ENCODE assay signal across 25 cellular contexts in genomic region chr11:3669128-3669527, GRCh38. TPM values are rescaled to one million over a fixed set of nuclear protein-coding genes. Genes with fewer than 3 reads are reported as not detected.
"Had no signal": no experiment of that assay in that cellular context is flagged by ENCODE, and none has a peak within 500 bp of the region (broad histone marks: within the 10 kb centered on the region; RNA-seq: fewer than 3 reads in every experiment).

No MANE protein-coding gene starts in this region.

- FAIRE-seq: colon, keratinocyte had no signal

- H3K4me2 ChIP-seq: neural progenitor cell, smooth muscle cell had no signal

- H3K36me3 ChIP-seq: ovary had no signal

- ATAC-seq: sciatic nerve had no signal

- H3K27me3 ChIP-seq: neural progenitor cell, ovary had no signal

- H3K9me3 Mint-ChIP-seq: activated T-cell treated with anti-CD3 and anti-CD28 coated beads, Interleukin-2, amount 50 U/mL, for 72 hours; endodermal cell; mesothelial cell of epicardium; neural progenitor cell had no signal

- H2AFZ ChIP-seq: neural progenitor cell had no signal

- H3K4me3 Mint-ChIP-seq: activated naive CD8-positive, alpha-beta T cell; activated T-cell treated with anti-CD3 and anti-CD28 coated beads, Interleukin-2, amount 50 U/mL, for 72 hours; endodermal cell; mesothelial cell of epicardium; neural progenitor cell had no signal

- H3K27ac Mint-ChIP-seq: activated naive CD8-positive, alpha-beta T cell; activated T-cell treated with anti-CD3 and anti-CD28 coated beads, Interleukin-2, amount 50 U/mL, for 72 hours; endodermal cell; mesothelial cell of epicardium; neural progenitor cell had no signal

- H3K9ac ChIP-seq: neural progenitor cell had no signal

- H3K9me3 ChIP-seq: ovary, psoas muscle had no signal

- H3K27me3 Mint-ChIP-seq: activated naive CD8-positive, alpha-beta T cell had no signal

- H3K4me3 ChIP-seq: neural progenitor cell, ovary, psoas muscle, smooth muscle cell had no signal

- H3K4me1 ChIP-seq: neural progenitor cell, psoas muscle had no signal

- H3K27ac ChIP-seq: epithelial cell of prostate, neural progenitor cell, ovary, psoas muscle, VCaP had no signal

- H3K4me1 Mint-ChIP-seq: mesothelial cell of epicardium, neural progenitor cell had no signal

- DNase-seq: activated CD4-positive, alpha-beta T cell treated with anti-CD3 and anti-CD28 coated beads, Interleukin-2, amount 50 U/mL, for 1 hour; activated CD4-positive, CD25-positive, alpha-beta regulatory T cell treated with anti-CD3 and anti-CD28 coated beads, Interleukin-2, amount 50 U/mL, for 72 hours; activated gamma-delta T cell; activated T-cell treated with anti-CD3 and anti-CD28 coated beads, Interleukin-2, amount 50 U/mL, for 72 hours; caudate nucleus; endodermal cell; foreskin fibroblast; hypothalamus; ovary; psoas muscle; stimulated activated CD4-positive, alpha-beta T cell treated with anti-CD3 and anti-CD28 coated beads, Interleukin-4, amount 100 ng/mL, for 1 hour; SW 1271; T-helper 2 cell had no signal

RNA-seq across cellular contexts. Expression of gene ART1, which starts 24.2 kb away (rescaled TPM):
- total RNA-seq: activated CD8-positive, alpha-beta memory T cell treated with anti-CD3 and anti-CD28 coated beads for 36 hours; activated T-cell treated with anti-CD3 and anti-CD28 coated beads, Interleukin-2, amount 50 U/mL, for 72 hours; endodermal cell; lung microvascular endothelial cell; mesothelial cell of epicardium; sciatic nerve; smooth muscle cell; urinary bladder had no signal
- polyA plus RNA-seq: keratinocyte, ovary, smooth muscle cell, urinary bladder had no signal

RNA-seq across cellular contexts. Expression of gene ART5, which starts 27.3 kb away (rescaled TPM):
- total RNA-seq: activated CD8-positive, alpha-beta memory T cell treated with anti-CD3 and anti-CD28 coated beads for 36 hours; activated T-cell treated with anti-CD3 and anti-CD28 coated beads, Interleukin-2, amount 50 U/mL, for 72 hours; lung microvascular endothelial cell; urinary bladder had no signal
- polyA plus RNA-seq: keratinocyte had no signal
